ENCODE assay signal across 12 cellular contexts in the genomic region with DNA sequence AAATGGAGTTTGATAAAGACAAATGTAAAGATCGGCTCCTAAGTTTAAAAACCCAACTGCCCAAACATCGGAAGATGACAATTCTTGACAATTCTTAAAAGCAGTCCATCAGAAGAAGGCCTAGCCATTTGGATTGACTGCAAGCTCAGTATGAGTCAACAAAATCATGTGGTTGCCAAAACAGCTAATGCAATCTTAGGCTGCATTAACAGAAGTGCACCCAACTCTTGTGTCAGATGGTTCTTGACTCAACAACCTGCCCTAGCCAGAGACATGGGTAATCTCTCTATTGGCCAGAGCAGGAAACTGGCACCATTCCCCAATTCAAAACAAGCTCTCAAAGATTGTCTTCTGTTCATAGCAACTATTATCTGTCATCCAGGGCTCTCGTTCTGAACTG. TPM values are rescaled to one million over a fixed set of nuclear protein-coding genes. Genes with fewer than 3 reads are reported as not detected.
A peak's percentile ranks its signal among the peaks of the same experiment; 100 is the strongest.
DNase-seq lines count a peak whose midpoint lies in the region; ATAC-seq lines count a peak whose summit lies in the region.
"Had no signal": no experiment of that assay in that cellular context is flagged by ENCODE, and none has a peak within 500 bp of the region (broad histone marks: within the 10 kb centered on the region; RNA-seq: fewer than 3 reads in every experiment).

No MANE protein-coding gene starts in this region.

- ATAC-seq in activated T-helper 17 cell treated with anti-CD3 and anti-CD28 coated beads, Interleukin-2, amount 50 U/mL, for 72 hours (replicated peaks), result peak; percentile 37
- peak; percentile 75 to 88 for ATAC-seq in left cardiac atrium
- ATAC-seq in HG03571 (IDR thresholded peaks at IDR 0.05; ENCODE audit: unreplicated experiment), result no peak
- no peak for ATAC-seq in GM19035 (IDR thresholded peaks at IDR 0.05; ENCODE audit: unreplicated experiment)
- no peak for ATAC-seq in HG03521 (IDR thresholded peaks at IDR 0.05; ENCODE audit: unreplicated experiment)

- no peak overlapping the region for H3K27ac Mint-ChIP-seq in activated T-helper 17 cell treated with anti-CD3 and anti-CD28 coated beads, Interleukin-2, amount 50 U/mL, for 72 hours
- H3K27ac Mint-ChIP-seq: IgD-negative memory B cell had no signal

- intact Hi-C loops in left cardiac atrium (cut with DNase I), result no loop called here

- no peaks in the 10 kb centered on the region for H3K9me3 Mint-ChIP-seq in activated T-helper 17 cell treated with anti-CD3 and anti-CD28 coated beads, Interleukin-2, amount 50 U/mL, for 72 hours
- H3K9me3 Mint-ChIP-seq: IgD-negative memory B cell had no signal

- peaks cover 4% of the 10 kb centered on the region for H3K27me3 Mint-ChIP-seq in activated T-helper 17 cell treated with anti-CD3 and anti-CD28 coated beads, Interleukin-2, amount 50 U/mL, for 72 hours
- H3K27me3 Mint-ChIP-seq: IgD-negative memory B cell had no signal

- no peak overlapping the region for H3K4me3 Mint-ChIP-seq in activated T-helper 17 cell treated with anti-CD3 and anti-CD28 coated beads, Interleukin-2, amount 50 U/mL, for 72 hours
- H3K4me3 Mint-ChIP-seq: IgD-negative memory B cell, naive B cell had no signal

- peaks cover 10% of the 10 kb centered on the region for H3K4me1 Mint-ChIP-seq in activated T-helper 17 cell treated with anti-CD3 and anti-CD28 coated beads, Interleukin-2, amount 50 U/mL, for 72 hours

- H3K36me3 Mint-ChIP-seq in activated T-helper 17 cell treated with anti-CD3 and anti-CD28 coated beads, Interleukin-2, amount 50 U/mL, for 72 hours (ENCODE audit: low read depth), result no peaks in the 10 kb centered on the region
- H3K36me3 Mint-ChIP-seq: IgD-negative memory B cell, naive B cell had no signal

- DNase-seq in A172 (ENCODE audit: low spot score), result peak; percentile 60
- peak; percentile 89 for DNase-seq in HCEC 1CT
- no peak for DNase-seq in left cardiac atrium
- DNase-seq in 8988T, result no peak
- DNase-seq: activated CD4-positive, CD25-positive, alpha-beta regulatory T cell treated with anti-CD3 and anti-CD28 coated beads, Interleukin-2, amount 50 U/mL, for 72 hours; naive B cell had no signal

RNA-seq across cellular contexts. Expression of gene NCF2, which starts 9.9 kb away (rescaled TPM):
- 2.7 and 5.8 TPM in 2 replicates for total RNA-seq in A172 (2014; rRNA removed; shearing (Covaris generic))
- 10 to 100 TPM in 1 of 2 donors, 1 to 10 TPM in 1; 4.4 to 18.7 TPM for total RNA-seq in activated T-helper 17 cell treated with anti-CD3 and anti-CD28 coated beads, Interleukin-2, amount 50 U/mL, for 72 hours
- 10 to 100 TPM in 1 of 2 donors, 1 to 10 TPM in 1; 9.7 to 16.0 TPM for total RNA-seq in left cardiac atrium

RNA-seq across cellular contexts. Expression of gene ARPC5, which starts 35.4 kb away (rescaled TPM):
- total RNA-seq in A172 (2014; rRNA removed; shearing (Covaris generic)), result 334 and 446 TPM in 2 replicates
- total RNA-seq in activated T-helper 17 cell treated with anti-CD3 and anti-CD28 coated beads, Interleukin-2, amount 50 U/mL, for 72 hours, result 100 to 1,000 TPM; 130 to 164 TPM
- 10 to 100 TPM; 62.0 to 71.4 TPM for total RNA-seq in left cardiac atrium

RNA-seq across cellular contexts. Expression of gene APOBEC4, which starts 53.0 kb away (rescaled TPM):
- not detected in 2 replicates for total RNA-seq in A172 (2014; rRNA removed; shearing (Covaris generic))
- total RNA-seq in activated T-helper 17 cell treated with anti-CD3 and anti-CD28 coated beads, Interleukin-2, amount 50 U/mL, for 72 hours, result not detected
- total RNA-seq in left cardiac atrium, result not detected
- total RNA-seq: glomerular endothelial cell had no signal

Comparison
In these comparisons a context has a peak if more than half of its experiments do, and no peak if none do; other contexts are left out.
1. DNase-seq: peak in A172 (single experiment) and HCEC 1CT (single experiment); none in left cardiac atrium (single experiment) and 8988T (single experiment).
2. ATAC-seq: peak in activated T-helper 17 cell treated with anti-CD3 and anti-CD28 coated beads, Interleukin-2, amount 50 U/mL, for 72 hours (single experiment) and left cardiac atrium (2 of 2); none in HG03571 (single experiment), GM19035 (single experiment) and HG03521 (single experiment).